ENCODE assay signal across 10 cellular contexts in genomic region chr13:113411216-113412023, GRCh38. TPM values are rescaled to one million over a fixed set of nuclear protein-coding genes. Genes with fewer than 3 reads are reported as not detected.
DNase-seq lines count a peak whose midpoint lies in the region; FAIRE-seq and TF ChIP-seq lines count a peak whose summit lies in the region.
"Had no signal": no experiment of that assay in that cellular context is flagged by ENCODE, and none has a peak within 500 bp of the region (broad histone marks: within the 10 kb centered on the region; RNA-seq: fewer than 3 reads in every experiment).

No MANE protein-coding gene starts in this region.

- no peak overlapping the region for H4K91ac ChIP-seq in mesenchymal stem cell (ENCODE audit: low read length)

- no peak overlapping the region for H3K27ac Mint-ChIP-seq in activated T-helper 1 cell treated with anti-CD3 and anti-CD28 coated beads, Interleukin-12 subunit alpha, Interleukin-12 subunit beta, Interleukin-2, Interleukin-4 antibody, amounts not matched to agents 30 ng/mL and 10 ng/mL and 1 ng/mL, durations not matched to agents 14 hours and 24 hours and 36 hours

- H3K9me3 ChIP-seq in mesenchymal stem cell (ENCODE audit: control insufficient read depth, low read length) = no peaks in the 10 kb centered on the region

- DNase-seq in ACHN (peak; percentile 84), LoVo (ENCODE audit: low spot score) (peak; percentile 72), bronchial epithelial cell (ENCODE audit: low read depth) (peak; percentile 8), mesenchymal stem cell (peak; percentile 91), germinal center (ENCODE audit: low spot score) (no peak), NCI-H1417 treated with DMSO at 0.1 percent for 48 hours (lab: John Stamatoyannopoulos, UW) (no peak), caudate nucleus (lab: John Stamatoyannopoulos, UW) (no peak)
- DNase-seq in activated T-helper 1 cell treated with anti-CD3 and anti-CD28 coated beads, Interleukin-12 subunit alpha, Interleukin-12 subunit beta, Interleukin-2, Interleukin-4 antibody, amounts not matched to agents 30 ng/mL and 10 ng/mL and 1 ng/mL, durations not matched to agents 14 hours and 24 hours and 36 hours (ENCODE audit: low spot score) = no peak
- DNase-seq: activated CD4-positive, CD25-positive, alpha-beta regulatory T cell treated with anti-CD3 and anti-CD28 coated beads, Interleukin-2, amount 50 U/mL, for 72 hours; MM.1S had no signal

- H3K27me3 Mint-ChIP-seq in activated T-helper 1 cell treated with anti-CD3 and anti-CD28 coated beads, Interleukin-12 subunit alpha, Interleukin-12 subunit beta, Interleukin-2, Interleukin-4 antibody, amounts not matched to agents 30 ng/mL and 10 ng/mL and 1 ng/mL, durations not matched to agents 14 hours and 24 hours and 36 hours (ENCODE audit: insufficient read depth) = no peaks in the 10 kb centered on the region

- no peak overlapping the region for H2AFZ ChIP-seq in mesenchymal stem cell (ENCODE audit: low read depth, low read length)

- peaks cover 34% of the 10 kb centered on the region for H3K4me1 ChIP-seq in mesenchymal stem cell (ENCODE audit: control insufficient read depth, insufficient read depth, low read depth, low read length)

- H3K27ac ChIP-seq in mesenchymal stem cell (ENCODE audit: low read length, poor library complexity, severe bottlenecking) (no peak overlapping the region), caudate nucleus (ENCODE audit: low read depth, low read length) (no peak overlapping the region)

- no peaks in the 10 kb centered on the region for H3K4me1 Mint-ChIP-seq in activated T-helper 1 cell treated with anti-CD3 and anti-CD28 coated beads, Interleukin-12 subunit alpha, Interleukin-12 subunit beta, Interleukin-2, Interleukin-4 antibody, amounts not matched to agents 30 ng/mL and 10 ng/mL and 1 ng/mL, durations not matched to agents 14 hours and 24 hours and 36 hours (ENCODE audit: low read depth)

- H3K36me3 ChIP-seq in bronchial epithelial cell (ENCODE audit: control insufficient read depth, insufficient read depth, low read length) = no peaks in the 10 kb centered on the region
- H3K36me3 ChIP-seq in mesenchymal stem cell (ENCODE audit: control insufficient read depth in 1 of 2, insufficient read depth in 2 of 2, low read depth in 1 of 2, low read length in 2 of 2) = peaks cover 0 to 3% of the 10 kb centered on the region in 2 experiments

- in situ Hi-C loops in ACHN (cut with HindIII; ENCODE audit: low pct_ligation_motif_present, low pct_unique_long_range_greater_than_20kb, low sequenced_read_pairs) = no loop called here

- H2BK120ac ChIP-seq in mesenchymal stem cell (ENCODE audit: low read depth, low read length) = no peak overlapping the region

- H3K18ac ChIP-seq in mesenchymal stem cell (ENCODE audit: low read depth in 1 of 2, low read length in 2 of 2) = peak overlapping the region in 1 of 2 experiments; percentile 5

- H3K9ac ChIP-seq in mesenchymal stem cell (ENCODE audit: low read length) = peak overlapping the region; percentile 69

- H3K79me1 ChIP-seq in mesenchymal stem cell (replicated peaks; ENCODE audit: low read length, poor library complexity, severe bottlenecking) = no peaks in the 10 kb centered on the region

- H3K4ac ChIP-seq in mesenchymal stem cell (ENCODE audit: low read depth in 1 of 2, low read length in 2 of 2) = no peak overlapping the region

- no peaks in the 10 kb centered on the region for H3K9me3 Mint-ChIP-seq in activated T-helper 1 cell treated with anti-CD3 and anti-CD28 coated beads, Interleukin-12 subunit alpha, Interleukin-12 subunit beta, Interleukin-2, Interleukin-4 antibody, amounts not matched to agents 30 ng/mL and 10 ng/mL and 1 ng/mL, durations not matched to agents 14 hours and 24 hours and 36 hours

- no peak overlapping the region for H3K4me3 ChIP-seq in bronchial epithelial cell (ENCODE audit: low read depth, low read length)
- peak overlapping the region in 1 of 2 experiments; percentile 30 for H3K4me3 ChIP-seq in mesenchymal stem cell (ENCODE audit: insufficient read depth in 1 of 2, low read depth in 1 of 2, low read length in 2 of 2)

- H3K36me3 Mint-ChIP-seq in activated T-helper 1 cell treated with anti-CD3 and anti-CD28 coated beads, Interleukin-12 subunit alpha, Interleukin-12 subunit beta, Interleukin-2, Interleukin-4 antibody, amounts not matched to agents 30 ng/mL and 10 ng/mL and 1 ng/mL, durations not matched to agents 14 hours and 24 hours and 36 hours (ENCODE audit: low read depth) = no peaks in the 10 kb centered on the region

- H2BK15ac ChIP-seq in mesenchymal stem cell (ENCODE audit: low read depth, poor library complexity, severe bottlenecking) = no peak overlapping the region

- no peak overlapping the region for H3K4me3 Mint-ChIP-seq in activated T-helper 1 cell treated with anti-CD3 and anti-CD28 coated beads, Interleukin-12 subunit alpha, Interleukin-12 subunit beta, Interleukin-2, Interleukin-4 antibody, amounts not matched to agents 30 ng/mL and 10 ng/mL and 1 ng/mL, durations not matched to agents 14 hours and 24 hours and 36 hours

- no peak overlapping the region for H3K23ac ChIP-seq in mesenchymal stem cell (ENCODE audit: low read length in 2 of 2)

- no peaks in the 10 kb centered on the region for H3K27me3 ChIP-seq in bronchial epithelial cell (ENCODE audit: control insufficient read depth, insufficient read depth, low read length)
- H3K27me3 ChIP-seq in mesenchymal stem cell (ENCODE audit: control insufficient read depth in 1 of 2, insufficient read depth in 1 of 2, low read length in 2 of 2) = peaks cover 5 to 26% of the 10 kb centered on the region in 2 experiments

- H2BK5ac ChIP-seq in mesenchymal stem cell (ENCODE audit: low read depth, low read length, poor library complexity, severe bottlenecking) = no peak overlapping the region

- intact Hi-C loops in activated T-helper 1 cell treated with anti-CD3 and anti-CD28 coated beads, Interleukin-12 subunit alpha, Interleukin-12 subunit beta, Interleukin-2, Interleukin-4 antibody, amounts not matched to agents 30 ng/mL and 10 ng/mL and 1 ng/mL, durations not matched to agents 14 hours and 24 hours and 36 hours (cut with micrococcal nuclease) = no loop called here

- H4K8ac ChIP-seq in mesenchymal stem cell (ENCODE audit: low read length) = no peak overlapping the region

- no peak overlapping the region for H3K14ac ChIP-seq in mesenchymal stem cell (ENCODE audit: low read length in 2 of 2)

- no peak for TF ChIP-seq CTCF in bronchial epithelial cell (IDR thresholded peaks at IDR 0.05; ENCODE audit: insufficient read depth, low read length, severe bottlenecking)

- no peak overlapping the region for H2AK5ac ChIP-seq in mesenchymal stem cell (ENCODE audit: low read length, severe bottlenecking)

- no peak for FAIRE-seq in bronchial epithelial cell (lab: Jason Lieb, UNC)

- H2BK12ac ChIP-seq in mesenchymal stem cell (ENCODE audit: low read length in 2 of 2) = no peak overlapping the region

- WGBS in mesenchymal stem cell = 62% methylated on average over 30 of the region's 30 CpGs

- peak overlapping the region; percentile 7 for H3K4me2 ChIP-seq in mesenchymal stem cell (ENCODE audit: low read length, poor library complexity, severe bottlenecking)

RNA-seq across cellular contexts. Expression of gene ADPRHL1, which starts 41.9 kb away (rescaled TPM):
- 0.26 and 1.0 TPM in 2 replicates for total RNA-seq in bronchial epithelial cell
- 0.48 TPM for polyA plus RNA-seq in mesenchymal stem cell (2013, experiment 1 of 2)
- polyA plus RNA-seq in mesenchymal stem cell (2013, experiment 2 of 2) = 0.49 TPM
- 0.32 and 0.62 TPM in 2 replicates for total RNA-seq in activated T-helper 1 cell treated with anti-CD3 and anti-CD28 coated beads, Interleukin-12 subunit alpha, Interleukin-12 subunit beta, Interleukin-2, Interleukin-4 antibody, amounts not matched to agents 30 ng/mL and 10 ng/mL and 1 ng/mL, durations not matched to agents 14 hours and 24 hours and 36 hours

RNA-seq across cellular contexts. Expression of gene GRTP1, which starts 47.5 kb away (rescaled TPM):
- 7.6 and 9.3 TPM in 2 replicates for total RNA-seq in bronchial epithelial cell
- polyA plus RNA-seq in mesenchymal stem cell (2013, experiment 1 of 2) = 0.32 TPM
- polyA plus RNA-seq in mesenchymal stem cell (2013, experiment 2 of 2) = 0.23 TPM
- total RNA-seq in activated T-helper 1 cell treated with anti-CD3 and anti-CD28 coated beads, Interleukin-12 subunit alpha, Interleukin-12 subunit beta, Interleukin-2, Interleukin-4 antibody, amounts not matched to agents 30 ng/mL and 10 ng/mL and 1 ng/mL, durations not matched to agents 14 hours and 24 hours and 36 hours = not detected in 2 replicates

Comparison
In these comparisons a context has a peak if more than half of its experiments do, and no peak if none do; other contexts are left out.
1. DNase-seq: peak in ACHN (single experiment), LoVo (single experiment), bronchial epithelial cell (single experiment) and mesenchymal stem cell (single experiment); none in germinal center (single experiment), NCI-H1417 treated with DMSO at 0.1 percent for 48 hours (single experiment), caudate nucleus (0 of 61) and activated T-helper 1 cell treated with anti-CD3 and anti-CD28 coated beads, Interleukin-12 subunit alpha, Interleukin-12 subunit beta, Interleukin-2, Interleukin-4 antibody, amounts not matched to agents 30 ng/mL and 10 ng/mL and 1 ng/mL, durations not matched to agents 14 hours and 24 hours and 36 hours (single experiment).